Comparison of ENCODE assay signal across 1 cellular context in genomic region chr5:126851441-126852103, GRCh38.
TF ChIP-seq lines count a peak whose summit lies in the region.

No MANE protein-coding gene starts in this region.

TF ChIP-seq in GM23338, 12 proteins besides CTCF, POLR2A, EP300 and RAD21 (continued from another document):
- no peak for TF ChIP-seq REST (IDR thresholded peaks at IDR 0.05; ENCODE audit: unreplicated experiment)
- TF ChIP-seq NANOG (IDR thresholded peaks at IDR 0.05; ENCODE audit: borderline replicate concordance), result no peak
- no peak for TF ChIP-seq CREB1 (CRISPR knock-in tag; IDR thresholded peaks at IDR 0.05; ENCODE audit: low read depth)
- TF ChIP-seq JUNB (IDR thresholded peaks at IDR 0.05; ENCODE audit: unreplicated experiment), result no peak
- TF ChIP-seq ETS1 (IDR thresholded peaks at IDR 0.05), result no peak
- no peak for TF ChIP-seq EZH2 (IDR thresholded peaks at IDR 0.05; ENCODE audit: low read depth, unreplicated experiment)
